In the genomic region with DNA sequence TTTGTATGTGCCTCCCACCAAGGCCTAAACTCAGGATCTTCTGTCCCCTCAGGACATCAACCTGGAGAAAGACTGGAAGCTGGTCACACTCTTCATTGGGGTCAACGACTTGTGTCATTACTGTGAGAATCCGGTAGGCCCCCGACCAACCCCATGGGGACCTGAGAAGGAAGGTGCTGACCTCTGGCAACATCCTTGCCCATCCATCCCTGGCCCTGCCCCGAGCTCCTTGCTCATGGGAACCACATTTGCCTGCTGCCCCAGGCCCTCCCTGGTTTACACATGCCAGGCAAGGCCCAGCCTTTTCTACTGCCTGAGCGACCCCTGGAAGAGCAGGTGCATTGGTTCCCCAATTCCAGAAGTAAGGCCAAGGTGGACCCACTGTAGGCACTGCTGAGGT, we compare ENCODE assay signal across 12 cellular contexts.
DNase-seq lines count a peak whose midpoint lies in the region; ATAC-seq and TF ChIP-seq lines count a peak whose summit lies in the region.
"Had no signal": no experiment of that assay in that cellular context is flagged by ENCODE, and none has a peak within 500 bp of the region (broad histone marks: within the 10 kb centered on the region; RNA-seq: fewer than 3 reads in every experiment).

No MANE protein-coding gene starts in this region.

- H3K27ac Mint-ChIP-seq in CD4-positive, alpha-beta memory T cell, result peak overlapping the region in 6 of 7 donors; percentile 85 to 100 (median 99)
- H3K27ac Mint-ChIP-seq in activated CD4-positive, alpha-beta memory T cell treated with anti-CD3 and anti-CD28 coated beads for 36 hours, result peak overlapping the region; percentile 92
- no peak overlapping the region for H3K27ac Mint-ChIP-seq in nephron progenitor cell

- H3K4me3 ChIP-seq in CD4-positive, alpha-beta memory T cell (ENCODE audit: low read length in 2 of 2), result no peak overlapping the region
- H3K4me3 ChIP-seq in gastrocnemius medialis (no peak overlapping the region), OCI-LY7 (ENCODE audit: low read depth, low read length, poor library complexity, severe bottlenecking) (no peak overlapping the region), WERI-Rb-1 (ENCODE audit: low read depth, low read length) (no peak overlapping the region)
- H3K4me3 ChIP-seq: pancreas had no signal

- no peaks in the 10 kb centered on the region for H3K9me2 ChIP-seq in OCI-LY7 (ENCODE audit: insufficient read depth, low read length)

- in situ Hi-C loops in gastrocnemius medialis (cut with MboI; ENCODE audit: low sequenced_read_pairs in 4 of 4), result no loop called here

- BruUV-seq in OCI-LY7 (replicated peaks; lab: Mats Ljungman, UMichigan), result no TSS peak

- peak overlapping the region; percentile 81 for H3K27ac ChIP-seq in CD4-positive, alpha-beta memory T cell (ENCODE audit: low read depth, low read length)
- H3K27ac ChIP-seq in layer of hippocampus (ENCODE audit: low read depth, low read length), result peak overlapping the region; percentile 49
- H3K27ac ChIP-seq in gastrocnemius medialis, result peak overlapping the region; percentile 88 to 93 (median 91)
- no peak overlapping the region for H3K27ac ChIP-seq in OCI-LY7 (ENCODE audit: low read depth, low read length, poor library complexity, severe bottlenecking)
- H3K27ac ChIP-seq in WERI-Rb-1, result no peak overlapping the region

- peaks cover 0 to 3% (median 0%) of the 10 kb centered on the region in 8 donors for H3K9me3 Mint-ChIP-seq in CD4-positive, alpha-beta memory T cell
- H3K9me3 Mint-ChIP-seq in activated CD4-positive, alpha-beta memory T cell treated with anti-CD3 and anti-CD28 coated beads for 36 hours, result no peaks in the 10 kb centered on the region
- no peaks in the 10 kb centered on the region for H3K9me3 Mint-ChIP-seq in nephron progenitor cell

- peak overlapping the region in 1 of 8 donors; percentile 50 for H3K4me3 Mint-ChIP-seq in CD4-positive, alpha-beta memory T cell
- no peak overlapping the region for H3K4me3 Mint-ChIP-seq in activated CD4-positive, alpha-beta memory T cell treated with anti-CD3 and anti-CD28 coated beads for 36 hours
- H3K4me3 Mint-ChIP-seq in nephron progenitor cell, result no peak overlapping the region

- H3K4me2 ChIP-seq in OCI-LY7 (ENCODE audit: low read length), result no peak overlapping the region

- no peaks in the 10 kb centered on the region for H3K36me3 ChIP-seq in CD4-positive, alpha-beta memory T cell (ENCODE audit: insufficient read depth, low read length)
- H3K36me3 ChIP-seq in gastrocnemius medialis, result no peaks in the 10 kb centered on the region
- H3K36me3 ChIP-seq in OCI-LY7 (ENCODE audit: insufficient read depth, low read length), result no peaks in the 10 kb centered on the region
- H3K36me3 ChIP-seq in WERI-Rb-1, result no peaks in the 10 kb centered on the region
- H3K36me3 ChIP-seq: pancreas had no signal

- peaks cover 65% of the 10 kb centered on the region for H3K4me1 ChIP-seq in CD4-positive, alpha-beta memory T cell (ENCODE audit: insufficient read depth, low read length)
- H3K4me1 ChIP-seq in gastrocnemius medialis, result peaks cover 57 to 69% of the 10 kb centered on the region in 2 donors
- H3K4me1 ChIP-seq in OCI-LY7 (ENCODE audit: insufficient read depth, low read length, poor library complexity, severe bottlenecking), result peaks cover 4% of the 10 kb centered on the region

- intact Hi-C loops in CD4-positive, alpha-beta memory T cell (cut with micrococcal nuclease), result no loop called here
- intact Hi-C loops in activated CD4-positive, alpha-beta memory T cell treated with anti-CD3 and anti-CD28 coated beads for 36 hours (cut with micrococcal nuclease), result loop anchor here (10.0 kb wide), 1 partner anchor 388 kb away; no protein-coding TSS in a partner anchor
- intact Hi-C loops in gastrocnemius medialis (cut with DNase I; ENCODE audit: low total_unique reads), result no loop called here
- intact Hi-C loops in OCI-LY7 (cut with micrococcal nuclease; ENCODE audit: unreplicated experiment), result no loop called here

- POLR2A ChIA-PET in CD4-positive, alpha-beta memory T cell (lab: Charles Lee; ENCODE audit: partially characterized antibody), result interaction anchor here (7.9 kb wide), 1 partner anchor 123 kb away, joined by 97 read pairs; the partner anchor contains the start of gene PPP1CB
- POLR2A ChIA-PET in activated CD4-positive, alpha-beta memory T cell treated with anti-CD3 and anti-CD28 coated beads for 36 hours (lab: Charles Lee), result no interaction called here
- POLR2A ChIA-PET in OCI-LY7 (lab: Charles Lee), result no interaction called here

- no peaks in the 10 kb centered on the region for H3K27me3 Mint-ChIP-seq in CD4-positive, alpha-beta memory T cell
- no peaks in the 10 kb centered on the region for H3K27me3 Mint-ChIP-seq in activated CD4-positive, alpha-beta memory T cell treated with anti-CD3 and anti-CD28 coated beads for 36 hours
- H3K27me3 Mint-ChIP-seq in nephron progenitor cell (ENCODE audit: low read depth, poor library complexity), result peaks cover 3% of the 10 kb centered on the region

- TF ChIP-seq POLR2A in gastrocnemius medialis (IDR thresholded peaks at IDR 0.05), result no peak

- no peak for DNase-seq in CD4-positive, alpha-beta memory T cell
- no peak for DNase-seq in activated CD4-positive, alpha-beta memory T cell treated with anti-CD3 and anti-CD28 coated beads for 36 hours
- DNase-seq in gastrocnemius medialis (no peak), OCI-LY7 (ENCODE audit: low spot score) (no peak), nephron progenitor cell (no peak), WERI-Rb-1 (no peak)
- DNase-seq: C1 segment of cervical spinal cord; foreskin melanocyte; stimulated activated CD4-positive, alpha-beta T cell treated with anti-CD3 and anti-CD28 coated beads, Interleukin-4, amount 100 ng/mL, for 1 hour had no signal

- ATAC-seq in gastrocnemius medialis (no peak), HG03097 (IDR thresholded peaks at IDR 0.05; ENCODE audit: low FRiP score, unreplicated experiment) (no peak)
- ATAC-seq: pancreas had no signal

- no peaks in the 10 kb centered on the region for H4K20me1 ChIP-seq in OCI-LY7 (ENCODE audit: insufficient read depth, low read length)

- no peaks in the 10 kb centered on the region for H3K27me3 ChIP-seq in CD4-positive, alpha-beta memory T cell (ENCODE audit: insufficient read depth, low read length)
- H3K27me3 ChIP-seq in layer of hippocampus (ENCODE audit: control insufficient read depth, insufficient read depth, low read length), result no peaks in the 10 kb centered on the region
- H3K27me3 ChIP-seq in gastrocnemius medialis, result no peaks in the 10 kb centered on the region
- no peaks in the 10 kb centered on the region for H3K27me3 ChIP-seq in WERI-Rb-1 (ENCODE audit: insufficient read depth, low read depth, severe bottlenecking)
- H3K27me3 ChIP-seq: pancreas had no signal

- no peak overlapping the region for H2AFZ ChIP-seq in OCI-LY7 (ENCODE audit: low read length)

- peaks cover 0 to 9% of the 10 kb centered on the region in 2 donors for H3K36me3 Mint-ChIP-seq in CD4-positive, alpha-beta memory T cell
- no peaks in the 10 kb centered on the region for H3K36me3 Mint-ChIP-seq in activated CD4-positive, alpha-beta memory T cell treated with anti-CD3 and anti-CD28 coated beads for 36 hours
- no peaks in the 10 kb centered on the region for H3K36me3 Mint-ChIP-seq in nephron progenitor cell (ENCODE audit: low read depth)

- peaks cover 41 to 74% (median 55%) of the 10 kb centered on the region in 4 donors for H3K4me1 Mint-ChIP-seq in CD4-positive, alpha-beta memory T cell
- peaks cover 65% of the 10 kb centered on the region for H3K4me1 Mint-ChIP-seq in activated CD4-positive, alpha-beta memory T cell treated with anti-CD3 and anti-CD28 coated beads for 36 hours (ENCODE audit: low read depth)
- H3K4me1 Mint-ChIP-seq in nephron progenitor cell, result peaks cover 73% of the 10 kb centered on the region

- TF ChIP-seq CTCF in gastrocnemius medialis (IDR thresholded peaks at IDR 0.05 in 4 of 5, conservative IDR thresholded peaks at IDR 0.05 in 1 of 5) (no peak), OCI-LY7 (conservative IDR thresholded peaks at IDR 0.05; ENCODE audit: low read length) (no peak), nephron progenitor cell (IDR thresholded peaks at IDR 0.05) (no peak), WERI-Rb-1 (IDR thresholded peaks at IDR 0.05; ENCODE audit: low read depth, low read length) (no peak)

- no peaks in the 10 kb centered on the region for H3K9me3 ChIP-seq in CD4-positive, alpha-beta memory T cell (ENCODE audit: control insufficient read depth in 1 of 2, low read length in 2 of 2)
- H3K9me3 ChIP-seq in gastrocnemius medialis (no peaks in the 10 kb centered on the region), OCI-LY7 (ENCODE audit: low read length) (no peaks in the 10 kb centered on the region), WERI-Rb-1 (ENCODE audit: severe bottlenecking) (peaks cover 5% of the 10 kb centered on the region)
- H3K9me3 ChIP-seq: pancreas had no signal

- CTCF ChIA-PET in CD4-positive, alpha-beta memory T cell (lab: Charles Lee; ENCODE audit: partially characterized antibody), result interaction anchor here (0.7 to 7.8 kb wide), 3 partner anchors 13 to 32 kb away, joined by 4 to 114 read pairs (median 5); no protein-coding TSS in a partner anchor
- CTCF ChIA-PET in activated CD4-positive, alpha-beta memory T cell treated with anti-CD3 and anti-CD28 coated beads for 36 hours (lab: Charles Lee), result no interaction called here
- CTCF ChIA-PET in OCI-LY7 (lab: Charles Lee; ENCODE audit: unreplicated experiment), result no interaction called here

- H3K79me2 ChIP-seq in OCI-LY7 (ENCODE audit: insufficient read depth, low read depth, low read length), result no peaks in the 10 kb centered on the region

Comparison
In these comparisons a context has a peak if more than half of its experiments do, and no peak if none do; other contexts are left out.
1. H3K27ac ChIP-seq: peak in CD4-positive, alpha-beta memory T cell (single experiment), layer of hippocampus (single experiment) and gastrocnemius medialis (4 of 4); none in OCI-LY7 (single experiment) and WERI-Rb-1 (single experiment).